24 cellular contexts compared by ENCODE assay signal in the genomic region with DNA sequence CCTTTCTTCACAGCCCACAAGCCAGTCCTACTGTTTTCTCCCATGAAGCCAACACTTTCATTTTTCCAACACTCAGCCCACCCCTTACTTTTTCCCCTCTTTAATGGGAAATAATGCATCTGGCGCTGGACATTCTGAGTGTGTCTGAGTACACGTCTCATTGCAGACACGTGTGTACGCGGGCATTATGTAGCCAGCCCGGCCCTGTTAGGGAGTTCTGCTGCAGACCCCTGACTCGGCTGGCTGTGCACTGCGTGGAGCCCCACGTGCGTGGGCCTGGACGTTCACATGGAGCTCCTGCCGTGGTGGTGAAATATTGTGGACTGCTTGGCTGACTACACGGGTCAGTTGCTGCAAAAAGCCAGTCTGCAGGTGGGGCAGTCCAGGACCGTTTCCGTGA.
"Had no signal": no experiment of that assay in that cellular context is flagged by ENCODE, and none has a peak within 500 bp of the region (broad histone marks: within the 10 kb centered on the region; RNA-seq: fewer than 3 reads in every experiment).

No MANE protein-coding gene starts in this region.

- H3K27ac ChIP-seq: colonic mucosa, coronary artery, dorsolateral prefrontal cortex, epithelial cell of prostate, esophagus squamous epithelium, foreskin keratinocyte, gastrocnemius medialis, gastroesophageal sphincter, heart left ventricle, heart right ventricle had no signal

- H3K4me1 Mint-ChIP-seq: endodermal cell had no signal

- H3K4me3 ChIP-seq: colonic mucosa, coronary artery, dorsolateral prefrontal cortex, esophagus squamous epithelium, gastrocnemius medialis, gastroesophageal sphincter, heart left ventricle, heart right ventricle had no signal

- H3K36me3 ChIP-seq: colonic mucosa, esophagus squamous epithelium, gastrocnemius medialis, gastroesophageal sphincter, heart left ventricle, heart right ventricle had no signal

- DNase-seq: colonic mucosa; cortex of kidney; dermis blood vessel endothelial cell; dorsolateral prefrontal cortex; effector CD4-positive, alpha-beta T cell; effector CD8-positive, alpha-beta T cell; effector memory CD4-positive, alpha-beta T cell; effector memory CD8-positive, alpha-beta T cell; endodermal cell; erythroblast; esophagus squamous epithelium; foreskin fibroblast; foreskin keratinocyte; foreskin melanocyte; gastrocnemius medialis; glutamatergic neuron; head of caudate nucleus; heart right ventricle had no signal

- H3K27me3 Mint-ChIP-seq: dendritic cell treated with granulocyte-macrophage colony-stimulating factor and Interleukin-4, amounts not matched to agents 40 ng/mL and 50 ng/mL, for 4 days had no signal

- H3K9me3 Mint-ChIP-seq: dendritic cell treated with granulocyte-macrophage colony-stimulating factor and Interleukin-4, amounts not matched to agents 40 ng/mL and 50 ng/mL, for 4 days; effector memory CD8-positive, alpha-beta T cell had no signal

- H3K27me3 ChIP-seq: colonic mucosa, esophagus squamous epithelium, foreskin keratinocyte, gastrocnemius medialis, heart left ventricle, heart right ventricle had no signal

- H3K27ac Mint-ChIP-seq: dendritic cell treated with granulocyte-macrophage colony-stimulating factor and Interleukin-4, amounts not matched to agents 40 ng/mL and 50 ng/mL, for 4 days; effector memory CD8-positive, alpha-beta T cell; endodermal cell had no signal

- ATAC-seq: effector memory CD8-positive, alpha-beta T cell; esophagus mucosa; foreskin keratinocyte; gastrocnemius medialis; gastroesophageal sphincter; heart left ventricle; heart right ventricle had no signal

- H3K4me3 Mint-ChIP-seq: dendritic cell treated with granulocyte-macrophage colony-stimulating factor and Interleukin-4, amounts not matched to agents 40 ng/mL and 50 ng/mL, for 4 days; effector memory CD8-positive, alpha-beta T cell; endodermal cell had no signal

- H3K4me1 ChIP-seq: colonic mucosa, foreskin keratinocyte, gastrocnemius medialis, gastroesophageal sphincter, heart left ventricle, heart right ventricle had no signal

- H3K9me3 ChIP-seq: colonic mucosa, gastrocnemius medialis, gastroesophageal sphincter had no signal
